In the genomic region with DNA sequence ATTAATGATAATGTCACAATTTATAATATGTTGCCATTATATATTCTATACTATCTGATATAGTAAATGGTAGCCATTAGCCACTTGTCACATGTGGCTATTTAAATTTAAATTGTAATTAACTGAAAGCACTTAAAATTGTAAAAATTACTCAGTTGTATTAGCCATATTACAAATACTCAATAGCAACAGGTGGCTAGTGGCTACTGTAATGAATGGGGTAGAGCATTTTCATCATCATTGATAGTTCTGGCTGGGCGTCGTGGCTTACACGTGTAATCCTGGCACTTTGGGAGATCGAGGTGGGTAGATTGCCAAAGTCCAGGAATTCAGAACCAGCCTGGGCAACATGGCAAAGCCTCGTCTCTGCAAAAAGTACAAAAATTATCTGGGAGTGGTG, we compare ENCODE assay signal across 32 cellular contexts. TPM values are rescaled to one million over a fixed set of nuclear protein-coding genes. Genes with fewer than 3 reads are reported as not detected.
"Had no signal": no experiment of that assay in that cellular context is flagged by ENCODE, and none has a peak within 500 bp of the region (broad histone marks: within the 10 kb centered on the region; RNA-seq: fewer than 3 reads in every experiment).

No MANE protein-coding gene starts in this region.

- H3K36me3 ChIP-seq: colonic mucosa had no signal

- DNase-seq: activated B cell treated with CpG ODN at 0.5 μM for 24 hours; activated CD4-positive, alpha-beta T cell treated with anti-CD3 and anti-CD28 coated beads for 48 hours; activated CD4-positive, alpha-beta T cell treated with anti-CD3 and anti-CD28 coated beads, Interleukin-2, amount 50 U/mL, for 1 hour; activated CD4-positive, alpha-beta T cell treated with anti-CD3 and anti-CD28 coated beads, Interleukin-2, amount 50 U/mL, for 48 hours; activated CD8-positive, alpha-beta memory T cell treated with anti-CD3 and anti-CD28 coated beads for 24 hours; activated CD8-positive, alpha-beta T cell treated with anti-CD3 and anti-CD28 coated beads for 36 hours; activated effector memory CD4-positive, alpha-beta T cell treated with Interleukin-2 at 50 U/mL for 16 hours; activated naive CD4-positive, alpha-beta T cell treated with anti-CD3 and anti-CD28 coated beads for 36 hours; activated naive CD8-positive, alpha-beta T cell treated with anti-CD3 and anti-CD28 coated beads for 36 hours; activated naive CD8-positive, alpha-beta T cell treated with anti-CD3 and anti-CD28 coated beads, Interleukin-2, amount 50 U/mL, for 24 hours; activated T-cell treated with anti-CD3 and anti-CD28 coated beads, Interleukin-2, amount 50 U/mL, for 4 hours; adrenal gland; amygdala; aorta; body of pancreas; central memory CD4-positive, alpha-beta T cell; cerebellar nuclear complex; colonic mucosa; effector CD8-positive, alpha-beta T cell; esophagus squamous epithelium; foreskin melanocyte; T-helper 1 cell; T-helper 17 cell; T1000; WERI-Rb-1 had no signal

- H3K9me3 ChIP-seq: adrenal gland, body of pancreas, colonic mucosa, esophagus squamous epithelium, gastroesophageal sphincter had no signal

- H3K4me3 ChIP-seq: adrenal gland, body of pancreas, colonic mucosa, esophagus squamous epithelium, gastroesophageal sphincter had no signal

- H3K4me1 ChIP-seq: adrenal gland, body of pancreas, colonic mucosa, esophagus squamous epithelium, gastroesophageal sphincter had no signal

- ATAC-seq: activated CD4-positive, CD25-positive, alpha-beta regulatory T cell treated with anti-CD3 and anti-CD28 coated beads, Interleukin-2, amount 50 U/mL, for 24 hours; activated CD8-positive, alpha-beta T cell treated with anti-CD3 and anti-CD28 coated beads for 36 hours; activated naive CD8-positive, alpha-beta T cell treated with anti-CD3 and anti-CD28 coated beads, Interleukin-2, amount 50 U/mL, for 24 hours; activated T-cell treated with anti-CD3 and anti-CD28 coated beads, Interleukin-2, amount 50 U/mL, for 4 hours; activated T-helper 17 cell treated with anti-CD3 and anti-CD28 coated beads, Interleukin-2, amount 50 U/mL, for 72 hours; body of pancreas; gastroesophageal sphincter; T-helper 17 cell had no signal

- H3K27me3 ChIP-seq: adrenal gland, body of pancreas, colonic mucosa, esophagus squamous epithelium, gastroesophageal sphincter had no signal

- H3K27ac ChIP-seq: adrenal gland, body of pancreas, colonic mucosa, epithelial cell of prostate, esophagus squamous epithelium, gastroesophageal sphincter, WERI-Rb-1 had no signal

RNA-seq across cellular contexts. Expression of a gene that starts 32.4 kb away (rescaled TPM):
- total RNA-seq: activated CD8-positive, alpha-beta T cell treated with anti-CD3 and anti-CD28 coated beads for 36 hours; activated naive CD4-positive, alpha-beta T cell treated with anti-CD3 and anti-CD28 coated beads for 36 hours; activated naive CD8-positive, alpha-beta T cell treated with anti-CD3 and anti-CD28 coated beads for 36 hours; aorta; body of pancreas; dermis microvascular lymphatic vessel endothelial cell; esophagus squamous epithelium; fibroblast of lung; fibroblast of villous mesenchyme; gastroesophageal sphincter; T-helper 17 cell had no signal
